9 cellular contexts compared by ENCODE assay signal in the genomic region with DNA sequence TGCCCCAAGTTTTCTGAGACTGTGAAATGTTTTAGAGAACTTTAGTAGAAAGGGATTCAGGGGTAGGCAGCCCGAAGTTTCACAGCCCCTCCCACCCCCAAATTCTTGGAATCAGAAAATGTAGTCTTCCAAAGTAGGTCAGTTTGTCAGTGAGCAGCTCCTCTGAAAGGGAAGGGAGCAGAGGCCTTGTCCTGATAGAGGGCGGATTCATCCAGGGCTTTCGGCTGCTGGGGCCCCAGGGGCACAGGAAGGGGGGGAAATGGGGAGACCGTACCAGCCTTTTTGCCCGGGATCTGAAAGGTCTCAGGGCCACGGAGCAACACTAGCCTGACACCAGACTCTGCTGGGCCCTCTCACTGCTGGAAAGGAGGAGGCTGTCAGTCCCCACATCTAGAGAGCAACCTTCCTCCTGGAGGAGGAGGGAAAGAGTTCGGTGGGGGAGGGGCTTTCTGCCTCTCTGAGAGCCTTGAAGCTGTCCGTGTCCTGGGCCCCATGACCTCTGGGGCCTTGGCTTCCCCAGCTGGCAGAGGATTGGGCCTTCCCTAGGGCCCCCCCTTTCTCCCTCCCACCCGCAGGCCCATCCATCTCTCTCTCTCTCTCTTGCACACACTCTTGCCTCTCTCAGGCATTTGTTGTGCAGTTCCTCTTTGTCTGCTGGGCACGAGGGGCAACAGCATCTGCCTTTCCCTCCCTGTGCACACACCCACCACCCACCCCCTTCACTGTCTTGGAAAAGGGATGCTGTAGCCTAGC. TPM values are rescaled to one million over a fixed set of nuclear protein-coding genes. Genes with fewer than 3 reads are reported as not detected.
A peak's percentile ranks its signal among the peaks of the same experiment; 100 is the strongest.
DNase-seq lines count a peak whose midpoint lies in the region; ATAC-seq and TF ChIP-seq lines count a peak whose summit lies in the region.
"Had no signal": no experiment of that assay in that cellular context is flagged by ENCODE, and none has a peak within 500 bp of the region (broad histone marks: within the 10 kb centered on the region; RNA-seq: fewer than 3 reads in every experiment).

A gene (plus strand): TSS at position 607 of the 753 bp plus-strand sequence. CDS start 451 bp downstream, outside the sequence.

- H3K4me1 ChIP-seq in neutrophil (ENCODE audit: control insufficient read depth in 1 of 2, insufficient read depth in 1 of 2, low read depth in 1 of 2, low read length in 1 of 2), result peaks cover 26% of the 10 kb centered on the region in 2 experiments

- no peaks in the 10 kb centered on the region for H3K9me3 ChIP-seq in neutrophil

- peaks cover 10% of the 10 kb centered on the region for H3K36me3 Mint-ChIP-seq in activated CD8-positive, alpha-beta memory T cell treated with anti-CD3 and anti-CD28 coated beads, Interleukin-2, amount 10 ng/mL, durations not matched to agents 7 days and 5 days

- H3K36me3 ChIP-seq in neutrophil, result no peaks in the 10 kb centered on the region

- CTCF ChIA-PET in activated CD8-positive, alpha-beta memory T cell treated with anti-CD3 and anti-CD28 coated beads, Interleukin-2, amount 10 ng/mL, durations not matched to agents 7 days and 5 days (lab: Charles Lee), result interaction anchor here (1.2 to 3.7 kb wide), 6 partner anchors 9 to 84 kb away, joined by 3 to 21 read pairs (median 4); a partner anchor contains a TSS

- H3K27ac ChIP-seq in neutrophil, result peak within 1 kb of the TSS; percentile 63
- H3K27ac ChIP-seq: 22Rv1 had no signal

- DNase-seq in DMS79 treated with DMSO at 0.1 percent for 48 hours (lab: John Stamatoyannopoulos, UW) (peak; percentile 5), DMS79 (lab: John Stamatoyannopoulos, UW) (no peak), globus pallidus (ENCODE audit: low spot score) (peak; percentile 26), HuH-7.5 (ENCODE audit: low spot score) (no peak)
- DNase-seq in activated CD8-positive, alpha-beta memory T cell treated with anti-CD3 and anti-CD28 coated beads, Interleukin-2, amount 10 ng/mL, durations not matched to agents 7 days and 5 days, result peak; percentile 45

- H3K4me1 Mint-ChIP-seq in activated CD8-positive, alpha-beta memory T cell treated with anti-CD3 and anti-CD28 coated beads, Interleukin-2, amount 10 ng/mL, durations not matched to agents 7 days and 5 days, result peaks cover 47% of the 10 kb centered on the region

- ATAC-seq in activated CD8-positive, alpha-beta memory T cell treated with anti-CD3 and anti-CD28 coated beads, Interleukin-2, amount 10 ng/mL, durations not matched to agents 7 days and 5 days, result peak; percentile 16
- ATAC-seq in GM19324 (IDR thresholded peaks at IDR 0.05; ENCODE audit: low FRiP score, unreplicated experiment) (no peak), HG03378 (IDR thresholded peaks at IDR 0.05; ENCODE audit: unreplicated experiment) (no peak)

- H3K27me3 Mint-ChIP-seq in activated CD8-positive, alpha-beta memory T cell treated with anti-CD3 and anti-CD28 coated beads, Interleukin-2, amount 10 ng/mL, durations not matched to agents 7 days and 5 days, result no peaks in the 10 kb centered on the region

- H3K9me3 Mint-ChIP-seq in activated CD8-positive, alpha-beta memory T cell treated with anti-CD3 and anti-CD28 coated beads, Interleukin-2, amount 10 ng/mL, durations not matched to agents 7 days and 5 days (ENCODE audit: low read depth), result no peaks in the 10 kb centered on the region

- peak within 1 kb of the TSS; percentile 45 to 50 for H3K4me3 ChIP-seq in neutrophil (ENCODE audit: low read depth in 1 of 2, low read length in 1 of 2)

- peak within 1 kb of the TSS; percentile 85 for H3K27ac Mint-ChIP-seq in activated CD8-positive, alpha-beta memory T cell treated with anti-CD3 and anti-CD28 coated beads, Interleukin-2, amount 10 ng/mL, durations not matched to agents 7 days and 5 days

- TF ChIP-seq CTCF in neutrophil (IDR thresholded peaks at IDR 0.05), result no peak

- H3K4me3 Mint-ChIP-seq in activated CD8-positive, alpha-beta memory T cell treated with anti-CD3 and anti-CD28 coated beads, Interleukin-2, amount 10 ng/mL, durations not matched to agents 7 days and 5 days, result peak within 1 kb of the TSS; percentile 93

- H3K27me3 ChIP-seq in neutrophil, result no peaks in the 10 kb centered on the region

RNA-seq across cellular contexts. Expression of the gene that starts here (rescaled TPM):
- total RNA-seq in activated CD8-positive, alpha-beta memory T cell treated with anti-CD3 and anti-CD28 coated beads, Interleukin-2, amount 10 ng/mL, durations not matched to agents 7 days and 5 days, result 10 to 100 TPM; 15.8 to 44.9 TPM

Comparison
In these comparisons a context has a peak if more than half of its experiments do, and no peak if none do; other contexts are left out.
1. DNase-seq: peak in DMS79 treated with DMSO at 0.1 percent for 48 hours (single experiment), activated CD8-positive, alpha-beta memory T cell treated with anti-CD3 and anti-CD28 coated beads, Interleukin-2, amount 10 ng/mL, durations not matched to agents 7 days and 5 days (single experiment) and globus pallidus (single experiment); none in DMS79 (single experiment) and HuH-7.5 (single experiment).